8 cellular contexts compared by ENCODE assay signal in the genomic region with DNA sequence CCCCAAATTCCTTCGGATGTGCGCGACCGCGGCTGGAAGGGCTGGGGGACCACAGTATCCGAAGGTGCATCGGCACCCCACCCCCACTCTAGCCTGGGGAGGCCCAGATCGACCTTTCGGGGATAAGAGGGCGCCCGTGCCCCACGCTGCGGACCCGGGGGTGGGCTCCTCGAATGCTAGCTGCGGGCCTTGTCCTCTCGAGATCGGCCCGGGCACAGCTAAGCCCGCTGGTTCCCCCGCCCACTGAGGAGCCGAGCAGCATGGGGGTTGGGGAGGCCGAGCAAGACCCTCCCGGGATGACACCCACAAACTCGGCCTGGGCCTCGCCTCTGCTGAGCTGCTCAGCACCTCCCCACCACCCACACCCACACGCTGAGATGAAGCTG. TPM values are rescaled to one million over a fixed set of nuclear protein-coding genes. Genes with fewer than 3 reads are reported as not detected.
DNase-seq lines count a peak whose midpoint lies in the region; ATAC-seq and TF ChIP-seq lines count a peak whose summit lies in the region.

No MANE protein-coding gene starts in this region.

- H3K9ac ChIP-seq in parathyroid adenoma, result no peak overlapping the region

- H3K4me1 ChIP-seq in SJSA1 (replicated peaks), result peaks cover 47% of the 10 kb centered on the region
- peaks cover 14% of the 10 kb centered on the region for H3K4me1 ChIP-seq in parathyroid adenoma

- peak overlapping the region; percentile 80 for H3K4me2 ChIP-seq in parathyroid adenoma (ENCODE audit: low read length)

- peak overlapping the region; percentile 98 for H3K4me3 ChIP-seq in SJSA1
- peak overlapping the region; percentile 73 for H3K4me3 ChIP-seq in fibroblast of the aortic adventitia (ENCODE audit: low read depth, low read length)
- peak overlapping the region; percentile 61 for H3K4me3 ChIP-seq in parathyroid adenoma (ENCODE audit: low read depth, low read length)

- H3K9me3 ChIP-seq in SJSA1 (replicated peaks), result peaks cover 4% of the 10 kb centered on the region; the same call in 1 of the 2 replicates
- no peaks in the 10 kb centered on the region for H3K9me3 ChIP-seq in parathyroid adenoma (ENCODE audit: control insufficient read depth, low read length)

- ATAC-seq in HG02763 (IDR thresholded peaks at IDR 0.05; ENCODE audit: unreplicated experiment), result no peak

- H3K27me3 ChIP-seq in SJSA1 (replicated peaks) (no peaks in the 10 kb centered on the region), parathyroid adenoma (ENCODE audit: control insufficient read depth, insufficient read depth, low read length) (no peaks in the 10 kb centered on the region)

- DNase-seq in GM10266 (ENCODE audit: extremely low spot score) (peak; percentile 32), SJSA1 (ENCODE audit: low read depth in 1 of 2, low spot score in 2 of 2) (no peak), fibroblast of the aortic adventitia (ENCODE audit: low read depth) (no peak), NCI-H774 (lab: John Stamatoyannopoulos, UW) (no peak), cerebellar cortex (ENCODE audit: low spot score) (no peak), NCI-H2107 (lab: John Stamatoyannopoulos, UW) (no peak)

- TF ChIP-seq CTCF in GM10266 (IDR thresholded peaks at IDR 0.05; ENCODE audit: control insufficient read depth, insufficient read depth, low read depth, missing control alignments) (peak; percentile 12), fibroblast of the aortic adventitia (IDR thresholded peaks at IDR 0.05; ENCODE audit: insufficient read depth, low read length) (no peak), parathyroid adenoma (IDR thresholded peaks at IDR 0.05) (no peak)

- no peak overlapping the region for H3K27ac ChIP-seq in SJSA1
- H3K27ac ChIP-seq in parathyroid adenoma, result peak overlapping the region; percentile 24

- H3K36me3 ChIP-seq in SJSA1, result peaks cover 18% of the 10 kb centered on the region
- H3K36me3 ChIP-seq in parathyroid adenoma (ENCODE audit: control insufficient read depth, insufficient read depth, low read length), result no peaks in the 10 kb centered on the region

- peak overlapping the region; percentile 81 for H2AFZ ChIP-seq in parathyroid adenoma

- peaks cover 25% of the 10 kb centered on the region for H3K79me2 ChIP-seq in parathyroid adenoma

RNA-seq across cellular contexts. Expression of a gene that starts 0.7 kb away (rescaled TPM):
- 11.4 and 15.3 TPM in 2 replicates for total RNA-seq in SJSA1 (2014; rRNA removed; shearing (Covaris generic))
- 3.3 and 23.4 TPM in 2 replicates for total RNA-seq in fibroblast of the aortic adventitia (ENCODE audit: low replicate concordance)

RNA-seq across cellular contexts. Expression of a gene that starts 54.8 kb away (rescaled TPM):
- total RNA-seq in SJSA1 (2014; rRNA removed; shearing (Covaris generic)), result 5.6 and 10.8 TPM in 2 replicates
- total RNA-seq in fibroblast of the aortic adventitia (ENCODE audit: low replicate concordance), result 7.8 and 9.5 TPM in 2 replicates
